Comparison of ENCODE assay signal across 9 cellular contexts in genomic region chr14:73710737-73711136, GRCh38.
"Had no signal": no experiment of that assay in that cellular context is flagged by ENCODE, and none has a peak within 500 bp of the region (broad histone marks: within the 10 kb centered on the region; RNA-seq: fewer than 3 reads in every experiment).

No MANE protein-coding gene starts in this region.

- H3K36me3 ChIP-seq: ascending aorta, right lobe of liver had no signal

- DNase-seq: activated CD4-positive, alpha-beta T cell treated with anti-CD3 and anti-CD28 coated beads, Interleukin-2, amount 50 U/mL, for 1 hour; erythroblast; hypothalamus; midbrain; right lobe of liver; SK-N-SH had no signal

- H3K27me3 ChIP-seq: ascending aorta, right lobe of liver had no signal

- H3K9me3 Mint-ChIP-seq: stimulated activated memory B cell treated with anti-CD40 and anti-IgM and Interleukin-4, amounts not matched to agents 10 μg/mL and 1 μg/mL and 100 μg/mL, for 72 hours had no signal

- H3K9me3 ChIP-seq: ascending aorta, right lobe of liver, SK-N-SH had no signal

- ATAC-seq: right lobe of liver; stimulated activated memory B cell treated with anti-CD40 and anti-IgM and Interleukin-4, amounts not matched to agents 10 μg/mL and 1 μg/mL and 100 μg/mL, for 72 hours had no signal

- H3K27ac ChIP-seq: ascending aorta, right lobe of liver had no signal

- H3K27me3 Mint-ChIP-seq: stimulated activated memory B cell treated with anti-CD40 and anti-IgM and Interleukin-4, amounts not matched to agents 10 μg/mL and 1 μg/mL and 100 μg/mL, for 72 hours had no signal

- H3K4me3 ChIP-seq: lung, right lobe of liver had no signal
